19 cellular contexts compared by ENCODE assay signal in the genomic region with DNA sequence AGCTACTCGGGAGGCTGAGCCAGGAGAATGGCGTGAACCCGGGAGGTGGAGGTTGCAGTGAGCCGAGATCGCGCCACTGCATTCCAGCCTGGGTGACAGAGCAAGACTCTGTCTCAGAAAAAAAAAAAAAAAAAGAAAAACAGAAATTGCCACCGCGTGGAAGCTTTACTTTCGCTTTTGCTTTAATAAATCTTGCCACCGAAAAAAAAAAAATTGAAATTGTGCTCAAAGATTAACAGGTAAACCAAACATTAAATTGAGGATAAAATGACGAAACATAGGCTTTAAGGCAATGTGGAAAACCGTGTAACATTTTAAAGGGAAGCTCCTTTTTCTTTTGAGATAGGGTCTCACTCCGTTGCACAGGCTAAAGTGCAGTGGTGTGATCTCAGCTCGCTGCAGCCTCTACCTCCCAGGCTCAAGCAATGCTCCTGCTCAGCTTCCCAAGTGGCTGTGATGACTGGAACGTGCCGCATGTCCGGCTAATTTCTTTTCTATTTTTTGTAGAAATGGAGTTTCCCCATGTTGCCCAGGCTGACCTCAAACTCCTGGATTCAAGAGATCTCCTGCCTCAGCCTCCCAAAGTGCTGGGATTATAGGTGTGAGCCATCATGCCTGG. TPM values are rescaled to one million over a fixed set of nuclear protein-coding genes. Genes with fewer than 3 reads are reported as not detected.
DNase-seq lines count a peak whose midpoint lies in the region; ATAC-seq, FAIRE-seq and TF ChIP-seq lines count a peak whose summit lies in the region.
"Had no signal": no experiment of that assay in that cellular context is flagged by ENCODE, and none has a peak within 500 bp of the region (broad histone marks: within the 10 kb centered on the region; RNA-seq: fewer than 3 reads in every experiment).

No MANE protein-coding gene starts in this region.

- ATAC-seq in naive thymus-derived CD8-positive, alpha-beta T cell, result peak; percentile 59 to 77
- no peak for ATAC-seq in GM18502 (IDR thresholded peaks at IDR 0.05; ENCODE audit: poor library complexity, unreplicated experiment)
- no peak for ATAC-seq in body of pancreas
- ATAC-seq: K562 had no signal

- TF ChIP-seq POLR2A in body of pancreas (IDR thresholded peaks at IDR 0.05), result no peak

- H3K27ac ChIP-seq in body of pancreas, result no peak overlapping the region
- H3K27ac ChIP-seq: SK-N-MC, suprapubic skin, WERI-Rb-1 had no signal

- TF ChIP-seq CTCF in CD14-positive monocyte (IDR thresholded peaks at IDR 0.05), result no peak
- TF ChIP-seq CTCF in body of pancreas (IDR thresholded peaks at IDR 0.05), result no peak

- H3K9me3 Mint-ChIP-seq in CD14-positive monocyte, result no peaks in the 10 kb centered on the region
- no peaks in the 10 kb centered on the region for H3K9me3 Mint-ChIP-seq in activated naive CD8-positive, alpha-beta T cell treated with anti-CD3 and anti-CD28 coated beads for 36 hours
- H3K9me3 Mint-ChIP-seq in naive thymus-derived CD8-positive, alpha-beta T cell, result no peaks in the 10 kb centered on the region

- H3K4me3 Mint-ChIP-seq in CD14-positive monocyte, result peak overlapping the region; percentile 76 to 94
- H3K4me3 Mint-ChIP-seq in activated naive CD8-positive, alpha-beta T cell treated with anti-CD3 and anti-CD28 coated beads for 36 hours, result peak overlapping the region; percentile 69
- peak overlapping the region; percentile 79 to 93 (median 87) for H3K4me3 Mint-ChIP-seq in naive thymus-derived CD8-positive, alpha-beta T cell

- FAIRE-seq in GM18507 (lab: Jason Lieb, UNC), result peak; percentile 31
- FAIRE-seq: K562 had no signal

- DNase-seq in CD14-positive monocyte (ENCODE audit: low spot score) (no peak), GM18507 (ENCODE audit: extremely low spot score, insufficient read length, low read depth) (no peak), SKM-1 treated with dmso at 0.1 percent for 144 hours (lab: John Stamatoyannopoulos, UW; ENCODE audit: unreplicated experiment) (no peak), body of pancreas (no peak)
- no peak for DNase-seq in activated naive CD8-positive, alpha-beta T cell treated with anti-CD3 and anti-CD28 coated beads for 36 hours
- peak in 3 of 10 donors; percentile 42 to 54 (median 50) for DNase-seq in naive thymus-derived CD8-positive, alpha-beta T cell
- DNase-seq in stimulated activated CD4-positive, alpha-beta T cell treated with anti-CD3 and anti-CD28 coated beads, Interleukin-2, amount 100 ng/mL, for 24 hours, result no peak
- DNase-seq: AML-193; effector CD8-positive, alpha-beta T cell; foreskin fibroblast; NCI-H1436; NCI-H345; WERI-Rb-1 had no signal

- WGBS in body of pancreas, 2 donors, result 74 to 92% methylated on average over 17 of the region's 17 CpGs

- no peaks in the 10 kb centered on the region for H3K27me3 ChIP-seq in body of pancreas
- H3K27me3 ChIP-seq: suprapubic skin had no signal

- intact Hi-C loops in CD14-positive monocyte (cut with micrococcal nuclease), result loop anchor here (2.0 to 5.0 kb wide), 2 partner anchors 39 to 41 kb away; partner anchors contain the start of genes VPS9D1 (in 2 of the 2) and ZNF276 (in 2 of the 2)
- intact Hi-C loops in body of pancreas (cut with DNase I), result no loop called here

- POLR2A ChIA-PET in naive thymus-derived CD8-positive, alpha-beta T cell (lab: Charles Lee), result interaction anchor here (0.7 to 2.8 kb wide), 18 partner anchors 11 to 112 kb away, joined by 3 to 27 read pairs (median 4); partner anchors contain the start of genes CHMP1A, SPATA33, TCF25 and VPS9D1

- no peaks in the 10 kb centered on the region for H3K4me1 ChIP-seq in body of pancreas
- H3K4me1 ChIP-seq: HAP-1, suprapubic skin had no signal

- peaks cover 36 to 44% of the 10 kb centered on the region in 2 donors for H3K36me3 Mint-ChIP-seq in CD14-positive monocyte
- H3K36me3 Mint-ChIP-seq in activated naive CD8-positive, alpha-beta T cell treated with anti-CD3 and anti-CD28 coated beads for 36 hours, result peaks cover 50% of the 10 kb centered on the region
- no peaks in the 10 kb centered on the region for H3K36me3 Mint-ChIP-seq in naive thymus-derived CD8-positive, alpha-beta T cell

- H3K4me1 Mint-ChIP-seq in CD14-positive monocyte, result peaks cover 48% of the 10 kb centered on the region
- peaks cover 30% of the 10 kb centered on the region for H3K4me1 Mint-ChIP-seq in activated naive CD8-positive, alpha-beta T cell treated with anti-CD3 and anti-CD28 coated beads for 36 hours
- H3K4me1 Mint-ChIP-seq in naive thymus-derived CD8-positive, alpha-beta T cell, result peaks cover 10 to 54% (median 38%) of the 10 kb centered on the region in 4 donors

- H3K27me3 Mint-ChIP-seq in CD14-positive monocyte (ENCODE audit: low read depth in 3 of 3), result no peaks in the 10 kb centered on the region
- H3K27me3 Mint-ChIP-seq in activated naive CD8-positive, alpha-beta T cell treated with anti-CD3 and anti-CD28 coated beads for 36 hours, result no peaks in the 10 kb centered on the region
- no peaks in the 10 kb centered on the region for H3K27me3 Mint-ChIP-seq in naive thymus-derived CD8-positive, alpha-beta T cell

- H3K27ac Mint-ChIP-seq in CD14-positive monocyte, result peak overlapping the region; percentile 63 to 91 (median 83)
- peak overlapping the region; percentile 82 for H3K27ac Mint-ChIP-seq in activated naive CD8-positive, alpha-beta T cell treated with anti-CD3 and anti-CD28 coated beads for 36 hours
- H3K27ac Mint-ChIP-seq in naive thymus-derived CD8-positive, alpha-beta T cell, result peak overlapping the region; percentile 84 to 95 (median 90)

- H3K4me3 ChIP-seq in body of pancreas, result no peak overlapping the region
- H3K4me3 ChIP-seq: HAP-1, K562, SK-N-MC, smooth muscle cell, suprapubic skin had no signal

- no peaks in the 10 kb centered on the region for H3K36me3 ChIP-seq in body of pancreas (replicated peaks in 1 of 2; ENCODE audit: insufficient read depth in 1 of 2, low read depth in 2 of 2)
- H3K36me3 ChIP-seq: suprapubic skin had no signal

- no peaks in the 10 kb centered on the region for H3K9me3 ChIP-seq in body of pancreas
- H3K9me3 ChIP-seq: HAP-1, suprapubic skin had no signal

RNA-seq across cellular contexts. Expression of gene ZNF276, which starts 40.1 kb away (rescaled TPM):
- polyA plus RNA-seq in CD14-positive monocyte, result 1 to 10 TPM; 2.2 to 3.2 TPM
- 10 to 100 TPM; 24.7 to 24.9 TPM for total RNA-seq in activated naive CD8-positive, alpha-beta T cell treated with anti-CD3 and anti-CD28 coated beads for 36 hours
- 100 to 1,000 TPM; 168 to 171 TPM for total RNA-seq in naive thymus-derived CD8-positive, alpha-beta T cell
- 10 to 100 TPM; 15.0 to 56.0 (median 19.6) TPM for polyA plus RNA-seq in naive thymus-derived CD8-positive, alpha-beta T cell
- 10 to 100 TPM; 20.8 to 41.2 TPM for total RNA-seq in body of pancreas

RNA-seq across cellular contexts. Expression of gene VPS9D1, which starts 40.7 kb away (rescaled TPM):
- polyA plus RNA-seq in CD14-positive monocyte, result 1 to 10 TPM; 1.2 to 1.6 TPM
- 1 to 10 TPM; 1.6 TPM for total RNA-seq in activated naive CD8-positive, alpha-beta T cell treated with anti-CD3 and anti-CD28 coated beads for 36 hours
- total RNA-seq in naive thymus-derived CD8-positive, alpha-beta T cell, result 10 to 100 TPM; 16.5 to 17.0 TPM
- 1 to 10 TPM in 1 of 3 donors, under 1 TPM in 2; 0.53 to 1.3 (median 0.91) TPM for polyA plus RNA-seq in naive thymus-derived CD8-positive, alpha-beta T cell
- total RNA-seq in body of pancreas, result 10 to 100 TPM in 1 of 2 donors, 1 to 10 TPM in 1; 3.6 to 24.7 TPM

RNA-seq across cellular contexts. Expression of gene FANCA, which starts 55.0 kb away (rescaled TPM):
- polyA plus RNA-seq in CD14-positive monocyte, result 10 to 100 TPM; 12.6 to 17.2 TPM
- total RNA-seq in activated naive CD8-positive, alpha-beta T cell treated with anti-CD3 and anti-CD28 coated beads for 36 hours, result 10 to 100 TPM; 79.7 to 88.2 TPM
- 1 to 10 TPM; 3.7 to 6.1 TPM for total RNA-seq in naive thymus-derived CD8-positive, alpha-beta T cell
- 1 to 10 TPM in 2 of 3 donors, under 1 TPM in 1; 0.98 to 7.4 (median 1.5) TPM for polyA plus RNA-seq in naive thymus-derived CD8-positive, alpha-beta T cell
- 1 to 10 TPM; 2.1 to 4.6 TPM for total RNA-seq in body of pancreas

RNA-seq across cellular contexts. Expression of gene SPATA2L, which starts 59.9 kb away (rescaled TPM):
- polyA plus RNA-seq in CD14-positive monocyte, result 10 to 100 TPM in 1 of 2 donors, 1 to 10 TPM in 1; 10.0 to 15.1 TPM
- total RNA-seq in activated naive CD8-positive, alpha-beta T cell treated with anti-CD3 and anti-CD28 coated beads for 36 hours, result 1 to 10 TPM; 3.2 to 3.3 TPM
- total RNA-seq in naive thymus-derived CD8-positive, alpha-beta T cell, result 1 to 10 TPM; 6.9 to 8.1 TPM
- polyA plus RNA-seq in naive thymus-derived CD8-positive, alpha-beta T cell, result 1 to 10 TPM; 3.5 to 6.4 (median 5.4) TPM
- total RNA-seq in body of pancreas, result 10 to 100 TPM; 15.8 to 48.1 TPM

Comparison
In these comparisons a context has a peak if more than half of its experiments do, and no peak if none do; other contexts are left out.
1. ATAC-seq: peak in naive thymus-derived CD8-positive, alpha-beta T cell (2 of 2); none in GM18502 (single experiment) and body of pancreas (single experiment).
2. RNA of gene FANCA, which starts 55.0 kb away (total RNA-seq): 79.7 to 88.2 TPM in activated naive CD8-positive, alpha-beta T cell treated with anti-CD3 and anti-CD28 coated beads for 36 hours; 3.7 to 6.1 TPM in naive thymus-derived CD8-positive, alpha-beta T cell and 2.1 to 4.6 TPM in body of pancreas; every median in the first group is over 10 times any median in the second.
3. Peak in every context shown above with its lines, with median percentiles within 50 percentile points of each other: H3K27ac Mint-ChIP-seq and H3K4me3 Mint-ChIP-seq.